Comparison of ENCODE assay signal across 8 cellular contexts in the genomic region with DNA sequence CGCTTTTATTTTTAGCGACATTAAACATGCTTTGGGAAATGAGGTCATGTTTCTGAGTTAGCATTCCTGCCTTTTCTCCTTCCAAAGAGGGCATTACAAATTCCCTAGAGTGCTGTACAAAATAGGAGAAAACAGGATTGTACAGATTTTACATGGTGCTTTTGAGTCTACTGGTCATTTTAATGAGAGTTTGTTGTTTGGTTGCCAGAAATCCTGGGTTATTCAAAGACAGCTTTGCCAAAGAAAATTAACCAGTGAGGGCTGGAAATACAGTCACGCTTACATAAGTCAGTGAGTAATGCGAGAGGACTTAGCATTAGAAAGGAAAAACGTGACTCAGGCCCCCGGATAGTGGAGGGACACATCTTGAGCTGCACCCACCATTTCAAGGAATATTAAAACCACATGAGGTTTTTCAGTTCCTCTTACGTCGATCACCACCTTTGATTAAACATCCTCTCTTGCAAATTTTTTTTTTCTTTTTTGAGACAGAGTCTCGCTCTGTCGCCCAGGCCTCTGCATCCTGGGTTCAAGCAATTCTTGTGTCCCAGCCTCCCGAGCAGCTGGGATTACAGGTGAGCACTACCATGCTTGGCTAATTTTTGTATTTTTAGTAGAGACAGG. TPM values are rescaled to one million over a fixed set of nuclear protein-coding genes. Genes with fewer than 3 reads are reported as not detected.
A peak's percentile ranks its signal among the peaks of the same experiment; 100 is the strongest.
DNase-seq lines count a peak whose midpoint lies in the region; ATAC-seq, FAIRE-seq and TF ChIP-seq lines count a peak whose summit lies in the region.

No MANE protein-coding gene starts in this region.

- no peak for TF ChIP-seq POLR2A in esophagus muscularis mucosa (IDR thresholded peaks at IDR 0.05; ENCODE audit: low read depth)

- intact Hi-C loops in heart right ventricle (cut with DNase I), result loop anchor here in 2 of 10 donors (10.0 kb wide), 1 partner anchor 187 kb away; no protein-coding TSS in a partner anchor
- intact Hi-C loops in Right ventricle myocardium superior (cut with DNase I), result no loop called here
- intact Hi-C loops in esophagus muscularis mucosa (cut with DNase I), result loop anchor here (5.0 kb wide), 1 partner anchor 49 kb away; no protein-coding TSS in a partner anchor

- 30 to 46% methylated on average over 11 of the region's 11 CpGs for WGBS in heart right ventricle, 2 donors
- WGBS in esophagus muscularis mucosa, result 19% methylated on average over 11 of the region's 11 CpGs
- 49 to 69% (median 56%) methylated on average over 11 of the region's 11 CpGs for WGBS in small intestine, 3 donors

- peak in 4 of 8 donors; percentile 9 to 36 (median 25) for ATAC-seq in heart right ventricle
- no peak for ATAC-seq in Right ventricle myocardium superior (ENCODE audit: poor library complexity)

- TF ChIP-seq CTCF in heart right ventricle (IDR thresholded peaks at IDR 0.05) (no peak), esophagus muscularis mucosa (IDR thresholded peaks at IDR 0.05) (no peak)

- peaks cover 7 to 63% (median 43%) of the 10 kb centered on the region in 9 donors for H3K4me1 ChIP-seq in heart right ventricle
- H3K4me1 ChIP-seq in esophagus muscularis mucosa, result peaks cover 35 to 80% (median 68%) of the 10 kb centered on the region in 4 donors
- no peaks in the 10 kb centered on the region for H3K4me1 ChIP-seq in small intestine (ENCODE audit: control insufficient read depth in 2 of 2, insufficient read depth in 1 of 2, low read depth in 1 of 2, low read length in 1 of 2)

- peak in 1 of 2 donors; percentile 51 for DNase-seq in heart right ventricle
- no peak for DNase-seq in Right ventricle myocardium superior
- peak; percentile 68 to 74 for DNase-seq in Kasumi-1 (lab: John Stamatoyannopoulos, UW)
- peak; percentile 67 for DNase-seq in activated CD8-positive, alpha-beta memory T cell treated with anti-CD3 and anti-CD28 coated beads for 24 hours
- DNase-seq in esophagus muscularis mucosa (ENCODE audit: extremely low spot score), result no peak
- DNase-seq in small intestine, result peak; percentile 25
- no peak for DNase-seq in NCI-H1092 treated with DMSO at 0.1 percent for 48 hours (lab: John Stamatoyannopoulos, UW)
- no peak for DNase-seq in NCI-H345 treated with DMSO at 0.1 percent for 48 hours (lab: John Stamatoyannopoulos, UW; ENCODE audit: unreplicated experiment)

- no peak for TF ChIP-seq EP300 in esophagus muscularis mucosa (IDR thresholded peaks at IDR 0.05)

- no peak for FAIRE-seq in small intestine (lab: Jason Lieb, UNC)

- H3K9me3 ChIP-seq in heart right ventricle (no peaks in the 10 kb centered on the region), esophagus muscularis mucosa (no peaks in the 10 kb centered on the region), small intestine (ENCODE audit: control insufficient read depth, low read depth) (no peaks in the 10 kb centered on the region)

- H3K36me3 ChIP-seq in heart right ventricle, result no peaks in the 10 kb centered on the region
- H3K36me3 ChIP-seq in esophagus muscularis mucosa, result no peaks in the 10 kb centered on the region
- no peaks in the 10 kb centered on the region for H3K36me3 ChIP-seq in small intestine (ENCODE audit: control insufficient read depth in 2 of 2, insufficient read depth in 2 of 2, low read length in 2 of 2)

- H3K27ac ChIP-seq in heart right ventricle (peak overlapping the region; percentile 18 to 94 (median 62)), esophagus muscularis mucosa (replicated peaks in 1 of 4) (peak overlapping the region; percentile 94 to 96 (median 96)), small intestine (ENCODE audit: low read depth in 1 of 2, low read length in 1 of 2) (peak overlapping the region in 1 of 2 donors; percentile 38)

- H3K4me3 ChIP-seq in heart right ventricle, result no peak overlapping the region
- H3K4me3 ChIP-seq in esophagus muscularis mucosa, result no peak overlapping the region
- H3K4me3 ChIP-seq in small intestine (ENCODE audit: low read depth in 1 of 2, low read length in 2 of 2), result no peak overlapping the region

- H3K27me3 ChIP-seq in heart right ventricle (no peaks in the 10 kb centered on the region), esophagus muscularis mucosa (no peaks in the 10 kb centered on the region), small intestine (ENCODE audit: control insufficient read depth in 2 of 2, insufficient read depth in 2 of 2, low read length in 2 of 2) (no peaks in the 10 kb centered on the region)

RNA-seq across cellular contexts. Expression of a gene that starts 55.4 kb away (rescaled TPM):
- total RNA-seq in heart right ventricle (10 to 100 TPM in 8 of 10 donors, 1 to 10 TPM in 2; 7.2 to 44.5 (median 22.6) TPM), Right ventricle myocardium superior (6.8 TPM), esophagus muscularis mucosa (10 to 100 TPM; 45.1 to 70.1 (median 65.3) TPM)
- polyA plus RNA-seq in heart right ventricle (1 to 10 TPM; 4.7 to 5.8 TPM), small intestine (1 to 10 TPM in 1 of 3 donors, under 1 TPM in 2; 0.67 to 1.4 (median 0.81) TPM)

Comparison
In these comparisons a context has a peak if more than half of its experiments do, and no peak if none do; other contexts are left out.
1. DNase-seq: peak in Kasumi-1 (2 of 2), activated CD8-positive, alpha-beta memory T cell treated with anti-CD3 and anti-CD28 coated beads for 24 hours (single experiment) and small intestine (single experiment); none in Right ventricle myocardium superior (single experiment), esophagus muscularis mucosa (single experiment), NCI-H1092 treated with DMSO at 0.1 percent for 48 hours (single experiment) and NCI-H345 treated with DMSO at 0.1 percent for 48 hours (single experiment).